Comparison of ENCODE assay signal across 2 cellular contexts in the genomic region with DNA sequence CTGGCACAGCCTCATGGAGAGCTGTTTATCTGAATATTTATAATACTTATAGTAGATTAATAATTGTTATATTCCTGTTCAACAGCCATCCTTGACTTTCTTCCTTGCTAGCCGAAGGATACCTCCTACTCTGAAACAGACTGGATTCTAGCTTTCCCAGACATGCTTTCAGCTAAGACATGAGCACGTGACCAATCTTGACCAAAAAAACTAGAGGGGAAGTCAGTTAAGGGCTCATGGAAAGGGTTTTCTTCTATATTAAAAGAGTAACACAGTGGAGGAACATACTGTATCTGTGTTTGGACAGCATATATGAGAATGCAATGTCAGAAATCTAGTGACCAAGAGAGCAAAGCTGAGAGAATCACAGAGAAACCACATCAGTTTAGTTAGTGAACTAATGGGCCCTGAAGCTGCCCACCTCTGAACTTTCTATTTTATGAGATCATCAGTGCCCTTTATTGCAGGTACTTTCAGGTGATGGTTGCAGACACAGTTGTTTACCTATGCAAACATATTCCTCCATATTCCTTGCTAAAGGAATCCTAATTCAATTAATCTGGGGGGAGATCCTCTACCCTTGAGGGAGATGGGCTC.
TF ChIP-seq lines count a peak whose summit lies in the region.

No MANE protein-coding gene starts in this region.

TF ChIP-seq in HepG2, 621 proteins besides CTCF, POLR2A, EP300 and RAD21:
- TF ChIP-seq, protein P1, sequence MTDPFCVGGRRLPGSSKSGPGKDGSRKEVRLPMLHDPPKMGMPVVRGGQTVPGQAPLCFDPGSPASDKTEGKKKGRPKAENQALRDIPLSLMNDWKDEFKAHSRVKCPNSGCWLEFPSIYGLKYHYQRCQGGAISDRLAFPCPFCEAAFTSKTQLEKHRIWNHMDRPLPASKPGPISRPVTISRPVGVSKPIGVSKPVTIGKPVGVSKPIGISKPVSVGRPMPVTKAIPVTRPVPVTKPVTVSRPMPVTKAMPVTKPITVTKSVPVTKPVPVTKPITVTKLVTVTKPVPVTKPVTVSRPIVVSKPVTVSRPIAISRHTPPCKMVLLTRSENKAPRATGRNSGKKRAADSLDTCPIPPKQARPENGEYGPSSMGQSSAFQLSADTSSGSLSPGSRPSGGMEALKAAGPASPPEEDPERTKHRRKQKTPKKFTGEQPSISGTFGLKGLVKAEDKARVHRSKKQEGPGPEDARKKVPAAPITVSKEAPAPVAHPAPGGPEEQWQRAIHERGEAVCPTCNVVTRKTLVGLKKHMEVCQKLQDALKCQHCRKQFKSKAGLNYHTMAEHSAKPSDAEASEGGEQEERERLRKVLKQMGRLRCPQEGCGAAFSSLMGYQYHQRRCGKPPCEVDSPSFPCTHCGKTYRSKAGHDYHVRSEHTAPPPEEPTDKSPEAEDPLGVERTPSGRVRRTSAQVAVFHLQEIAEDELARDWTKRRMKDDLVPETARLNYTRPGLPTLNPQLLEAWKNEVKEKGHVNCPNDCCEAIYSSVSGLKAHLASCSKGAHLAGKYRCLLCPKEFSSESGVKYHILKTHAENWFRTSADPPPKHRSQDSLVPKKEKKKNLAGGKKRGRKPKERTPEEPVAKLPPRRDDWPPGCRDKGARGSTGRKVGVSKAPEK (CRISPR knock-in tag; IDR thresholded peaks at IDR 0.05; ENCODE audit: borderline replicate concordance) = no peak
- TF ChIP-seq, protein P2, sequence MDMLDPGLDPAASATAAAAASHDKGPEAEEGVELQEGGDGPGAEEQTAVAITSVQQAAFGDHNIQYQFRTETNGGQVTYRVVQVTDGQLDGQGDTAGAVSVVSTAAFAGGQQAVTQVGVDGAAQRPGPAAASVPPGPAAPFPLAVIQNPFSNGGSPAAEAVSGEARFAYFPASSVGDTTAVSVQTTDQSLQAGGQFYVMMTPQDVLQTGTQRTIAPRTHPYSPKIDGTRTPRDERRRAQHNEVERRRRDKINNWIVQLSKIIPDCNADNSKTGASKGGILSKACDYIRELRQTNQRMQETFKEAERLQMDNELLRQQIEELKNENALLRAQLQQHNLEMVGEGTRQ (IDR thresholded peaks at IDR 0.05; ENCODE audit: low read depth, low read length) = 0 out of 2 replicates have a peak, but pooled peaks have one; percentile 8
- TF ChIP-seq, protein P2 (CRISPR knock-in tag; IDR thresholded peaks at IDR 0.05; ENCODE audit: borderline replicate concordance) = no peak
- TF ChIP-seq KDM3A (CRISPR knock-in tag; IDR thresholded peaks at IDR 0.05; ENCODE audit: low read depth) = no peak

TF ChIP-seq in GM12878, 131 proteins besides CTCF, POLR2A, EP300 and RAD21 (continues in another document):
- TF ChIP-seq BCL11A (IDR thresholded peaks at IDR 0.05; ENCODE audit: low read depth, low read length) (peak; percentile 59; the same call in 1 of the 2 replicates), ZNF622 (IDR thresholded peaks at IDR 0.05) (no peak), FOXM1 (IDR thresholded peaks at IDR 0.05; ENCODE audit: low read depth, low read length) (no peak), JUNB (IDR thresholded peaks at IDR 0.05) (0 out of 2 replicates have a peak, but pooled peaks have one; percentile 23), KDM1A (IDR thresholded peaks at IDR 0.05; ENCODE audit: borderline replicate concordance) (no peak), FOS (IDR thresholded peaks at IDR 0.05; ENCODE audit: borderline replicate concordance, extremely low read depth, insufficient read length) (no peak), CEBPB (IDR thresholded peaks at IDR 0.05; ENCODE audit: borderline replicate concordance in 1 of 2, low read depth in 2 of 2, low read length in 2 of 2) (no peak), PML (IDR thresholded peaks at IDR 0.05; ENCODE audit: low read length) (no peak), BMI1 (IDR thresholded peaks at IDR 0.05; ENCODE audit: borderline replicate concordance) (peak; percentile 14; the same call in 1 of the 2 replicates), MTA3 (IDR thresholded peaks at IDR 0.05; ENCODE audit: borderline replicate concordance, low read length) (no peak), HDGF (IDR thresholded peaks at IDR 0.05) (no peak), SUZ12 (IDR thresholded peaks at IDR 0.05; ENCODE audit: unreplicated experiment) (no peak), FOXK2 (IDR thresholded peaks at IDR 0.05) (peak; percentile 27; the same call in 1 of the 2 replicates), GATAD2B (conservative IDR thresholded peaks at IDR 0.05; ENCODE audit: low read depth) (no peak), BACH1 (IDR thresholded peaks at IDR 0.05; ENCODE audit: borderline replicate concordance) (no peak), NR2F1 (conservative IDR thresholded peaks at IDR 0.05) (peak; percentile 93), TBL1XR1 (IDR thresholded peaks at IDR 0.05; ENCODE audit: low read depth, low read length) (no peak), JUND (IDR thresholded peaks at IDR 0.05; ENCODE audit: low read depth, low read length) (no peak), EGR1 (IDR thresholded peaks at IDR 0.05; ENCODE audit: borderline replicate concordance in 1 of 2, low read depth in 2 of 2, low read length in 2 of 2) (no peak), CBX3 (IDR thresholded peaks at IDR 0.05; ENCODE audit: borderline replicate concordance, low read depth) (no peak), STAT3 (IDR thresholded peaks at IDR 0.05; ENCODE audit: low read depth, low read length) (no peak), ZNF207 (IDR thresholded peaks at IDR 0.05; ENCODE audit: borderline replicate concordance) (no peak)
- TF ChIP-seq, protein P3, sequence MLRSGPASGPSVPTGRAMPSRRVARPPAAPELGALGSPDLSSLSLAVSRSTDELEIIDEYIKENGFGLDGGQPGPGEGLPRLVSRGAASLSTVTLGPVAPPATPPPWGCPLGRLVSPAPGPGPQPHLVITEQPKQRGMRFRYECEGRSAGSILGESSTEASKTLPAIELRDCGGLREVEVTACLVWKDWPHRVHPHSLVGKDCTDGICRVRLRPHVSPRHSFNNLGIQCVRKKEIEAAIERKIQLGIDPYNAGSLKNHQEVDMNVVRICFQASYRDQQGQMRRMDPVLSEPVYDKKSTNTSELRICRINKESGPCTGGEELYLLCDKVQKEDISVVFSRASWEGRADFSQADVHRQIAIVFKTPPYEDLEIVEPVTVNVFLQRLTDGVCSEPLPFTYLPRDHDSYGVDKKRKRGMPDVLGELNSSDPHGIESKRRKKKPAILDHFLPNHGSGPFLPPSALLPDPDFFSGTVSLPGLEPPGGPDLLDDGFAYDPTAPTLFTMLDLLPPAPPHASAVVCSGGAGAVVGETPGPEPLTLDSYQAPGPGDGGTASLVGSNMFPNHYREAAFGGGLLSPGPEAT (IDR thresholded peaks at IDR 0.05; ENCODE audit: low read depth) = no peak
- TF ChIP-seq, protein P4, sequence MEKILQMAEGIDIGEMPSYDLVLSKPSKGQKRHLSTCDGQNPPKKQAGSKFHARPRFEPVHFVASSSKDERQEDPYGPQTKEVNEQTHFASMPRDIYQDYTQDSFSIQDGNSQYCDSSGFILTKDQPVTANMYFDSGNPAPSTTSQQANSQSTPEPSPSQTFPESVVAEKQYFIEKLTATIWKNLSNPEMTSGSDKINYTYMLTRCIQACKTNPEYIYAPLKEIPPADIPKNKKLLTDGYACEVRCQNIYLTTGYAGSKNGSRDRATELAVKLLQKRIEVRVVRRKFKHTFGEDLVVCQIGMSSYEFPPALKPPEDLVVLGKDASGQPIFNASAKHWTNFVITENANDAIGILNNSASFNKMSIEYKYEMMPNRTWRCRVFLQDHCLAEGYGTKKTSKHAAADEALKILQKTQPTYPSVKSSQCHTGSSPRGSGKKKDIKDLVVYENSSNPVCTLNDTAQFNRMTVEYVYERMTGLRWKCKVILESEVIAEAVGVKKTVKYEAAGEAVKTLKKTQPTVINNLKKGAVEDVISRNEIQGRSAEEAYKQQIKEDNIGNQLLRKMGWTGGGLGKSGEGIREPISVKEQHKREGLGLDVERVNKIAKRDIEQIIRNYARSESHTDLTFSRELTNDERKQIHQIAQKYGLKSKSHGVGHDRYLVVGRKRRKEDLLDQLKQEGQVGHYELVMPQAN (conservative IDR thresholded peaks at IDR 0.05) = no peak
- TF ChIP-seq, protein P5, sequence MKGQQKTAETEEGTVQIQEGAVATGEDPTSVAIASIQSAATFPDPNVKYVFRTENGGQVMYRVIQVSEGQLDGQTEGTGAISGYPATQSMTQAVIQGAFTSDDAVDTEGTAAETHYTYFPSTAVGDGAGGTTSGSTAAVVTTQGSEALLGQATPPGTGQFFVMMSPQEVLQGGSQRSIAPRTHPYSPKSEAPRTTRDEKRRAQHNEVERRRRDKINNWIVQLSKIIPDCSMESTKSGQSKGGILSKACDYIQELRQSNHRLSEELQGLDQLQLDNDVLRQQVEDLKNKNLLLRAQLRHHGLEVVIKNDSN (IDR thresholded peaks at IDR 0.05; ENCODE audit: borderline replicate concordance, extremely low read length, insufficient read depth, low read depth, low read length) = no peak
- TF ChIP-seq, protein P6, sequence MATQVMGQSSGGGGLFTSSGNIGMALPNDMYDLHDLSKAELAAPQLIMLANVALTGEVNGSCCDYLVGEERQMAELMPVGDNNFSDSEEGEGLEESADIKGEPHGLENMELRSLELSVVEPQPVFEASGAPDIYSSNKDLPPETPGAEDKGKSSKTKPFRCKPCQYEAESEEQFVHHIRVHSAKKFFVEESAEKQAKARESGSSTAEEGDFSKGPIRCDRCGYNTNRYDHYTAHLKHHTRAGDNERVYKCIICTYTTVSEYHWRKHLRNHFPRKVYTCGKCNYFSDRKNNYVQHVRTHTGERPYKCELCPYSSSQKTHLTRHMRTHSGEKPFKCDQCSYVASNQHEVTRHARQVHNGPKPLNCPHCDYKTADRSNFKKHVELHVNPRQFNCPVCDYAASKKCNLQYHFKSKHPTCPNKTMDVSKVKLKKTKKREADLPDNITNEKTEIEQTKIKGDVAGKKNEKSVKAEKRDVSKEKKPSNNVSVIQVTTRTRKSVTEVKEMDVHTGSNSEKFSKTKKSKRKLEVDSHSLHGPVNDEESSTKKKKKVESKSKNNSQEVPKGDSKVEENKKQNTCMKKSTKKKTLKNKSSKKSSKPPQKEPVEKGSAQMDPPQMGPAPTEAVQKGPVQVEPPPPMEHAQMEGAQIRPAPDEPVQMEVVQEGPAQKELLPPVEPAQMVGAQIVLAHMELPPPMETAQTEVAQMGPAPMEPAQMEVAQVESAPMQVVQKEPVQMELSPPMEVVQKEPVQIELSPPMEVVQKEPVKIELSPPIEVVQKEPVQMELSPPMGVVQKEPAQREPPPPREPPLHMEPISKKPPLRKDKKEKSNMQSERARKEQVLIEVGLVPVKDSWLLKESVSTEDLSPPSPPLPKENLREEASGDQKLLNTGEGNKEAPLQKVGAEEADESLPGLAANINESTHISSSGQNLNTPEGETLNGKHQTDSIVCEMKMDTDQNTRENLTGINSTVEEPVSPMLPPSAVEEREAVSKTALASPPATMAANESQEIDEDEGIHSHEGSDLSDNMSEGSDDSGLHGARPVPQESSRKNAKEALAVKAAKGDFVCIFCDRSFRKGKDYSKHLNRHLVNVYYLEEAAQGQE (IDR thresholded peaks at IDR 0.05; ENCODE audit: low read depth, low read length) = no peak
- TF ChIP-seq, protein P7, sequence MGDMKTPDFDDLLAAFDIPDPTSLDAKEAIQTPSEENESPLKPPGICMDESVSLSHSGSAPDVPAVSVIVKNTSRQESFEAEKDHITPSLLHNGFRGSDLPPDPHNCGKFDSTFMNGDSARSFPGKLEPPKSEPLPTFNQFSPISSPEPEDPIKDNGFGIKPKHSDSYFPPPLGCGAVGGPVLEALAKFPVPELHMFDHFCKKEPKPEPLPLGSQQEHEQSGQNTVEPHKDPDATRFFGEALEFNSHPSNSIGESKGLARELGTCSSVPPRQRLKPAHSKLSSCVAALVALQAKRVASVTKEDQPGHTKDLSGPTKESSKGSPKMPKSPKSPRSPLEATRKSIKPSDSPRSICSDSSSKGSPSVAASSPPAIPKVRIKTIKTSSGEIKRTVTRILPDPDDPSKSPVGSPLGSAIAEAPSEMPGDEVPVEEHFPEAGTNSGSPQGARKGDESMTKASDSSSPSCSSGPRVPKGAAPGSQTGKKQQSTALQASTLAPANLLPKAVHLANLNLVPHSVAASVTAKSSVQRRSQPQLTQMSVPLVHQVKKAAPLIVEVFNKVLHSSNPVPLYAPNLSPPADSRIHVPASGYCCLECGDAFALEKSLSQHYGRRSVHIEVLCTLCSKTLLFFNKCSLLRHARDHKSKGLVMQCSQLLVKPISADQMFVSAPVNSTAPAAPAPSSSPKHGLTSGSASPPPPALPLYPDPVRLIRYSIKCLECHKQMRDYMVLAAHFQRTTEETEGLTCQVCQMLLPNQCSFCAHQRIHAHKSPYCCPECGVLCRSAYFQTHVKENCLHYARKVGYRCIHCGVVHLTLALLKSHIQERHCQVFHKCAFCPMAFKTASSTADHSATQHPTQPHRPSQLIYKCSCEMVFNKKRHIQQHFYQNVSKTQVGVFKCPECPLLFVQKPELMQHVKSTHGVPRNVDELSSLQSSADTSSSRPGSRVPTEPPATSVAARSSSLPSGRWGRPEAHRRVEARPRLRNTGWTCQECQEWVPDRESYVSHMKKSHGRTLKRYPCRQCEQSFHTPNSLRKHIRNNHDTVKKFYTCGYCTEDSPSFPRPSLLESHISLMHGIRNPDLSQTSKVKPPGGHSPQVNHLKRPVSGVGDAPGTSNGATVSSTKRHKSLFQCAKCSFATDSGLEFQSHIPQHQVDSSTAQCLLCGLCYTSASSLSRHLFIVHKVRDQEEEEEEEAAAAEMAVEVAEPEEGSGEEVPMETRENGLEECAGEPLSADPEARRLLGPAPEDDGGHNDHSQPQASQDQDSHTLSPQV (IDR thresholded peaks at IDR 0.05) = no peak
- TF ChIP-seq, protein P8, sequence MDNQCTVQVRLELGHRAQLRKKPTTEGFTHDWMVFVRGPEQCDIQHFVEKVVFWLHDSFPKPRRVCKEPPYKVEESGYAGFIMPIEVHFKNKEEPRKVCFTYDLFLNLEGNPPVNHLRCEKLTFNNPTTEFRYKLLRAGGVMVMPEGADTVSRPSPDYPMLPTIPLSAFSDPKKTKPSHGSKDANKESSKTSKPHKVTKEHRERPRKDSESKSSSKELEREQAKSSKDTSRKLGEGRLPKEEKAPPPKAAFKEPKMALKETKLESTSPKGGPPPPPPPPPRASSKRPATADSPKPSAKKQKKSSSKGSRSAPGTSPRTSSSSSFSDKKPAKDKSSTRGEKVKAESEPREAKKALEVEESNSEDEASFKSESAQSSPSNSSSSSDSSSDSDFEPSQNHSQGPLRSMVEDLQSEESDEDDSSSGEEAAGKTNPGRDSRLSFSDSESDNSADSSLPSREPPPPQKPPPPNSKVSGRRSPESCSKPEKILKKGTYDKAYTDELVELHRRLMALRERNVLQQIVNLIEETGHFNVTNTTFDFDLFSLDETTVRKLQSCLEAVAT (IDR thresholded peaks at IDR 0.05) = no peak
- TF ChIP-seq, protein P9, sequence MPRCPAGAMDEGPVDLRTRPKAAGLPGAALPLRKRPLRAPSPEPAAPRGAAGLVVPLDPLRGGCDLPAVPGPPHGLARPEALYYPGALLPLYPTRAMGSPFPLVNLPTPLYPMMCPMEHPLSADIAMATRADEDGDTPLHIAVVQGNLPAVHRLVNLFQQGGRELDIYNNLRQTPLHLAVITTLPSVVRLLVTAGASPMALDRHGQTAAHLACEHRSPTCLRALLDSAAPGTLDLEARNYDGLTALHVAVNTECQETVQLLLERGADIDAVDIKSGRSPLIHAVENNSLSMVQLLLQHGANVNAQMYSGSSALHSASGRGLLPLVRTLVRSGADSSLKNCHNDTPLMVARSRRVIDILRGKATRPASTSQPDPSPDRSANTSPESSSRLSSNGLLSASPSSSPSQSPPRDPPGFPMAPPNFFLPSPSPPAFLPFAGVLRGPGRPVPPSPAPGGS (IDR thresholded peaks at IDR 0.05; ENCODE audit: borderline replicate concordance, insufficient read depth, low read depth, low read length, poor library complexity, severe bottlenecking) = no peak
